Comparison of ENCODE assay signal across 1 cellular context in the genomic region with DNA sequence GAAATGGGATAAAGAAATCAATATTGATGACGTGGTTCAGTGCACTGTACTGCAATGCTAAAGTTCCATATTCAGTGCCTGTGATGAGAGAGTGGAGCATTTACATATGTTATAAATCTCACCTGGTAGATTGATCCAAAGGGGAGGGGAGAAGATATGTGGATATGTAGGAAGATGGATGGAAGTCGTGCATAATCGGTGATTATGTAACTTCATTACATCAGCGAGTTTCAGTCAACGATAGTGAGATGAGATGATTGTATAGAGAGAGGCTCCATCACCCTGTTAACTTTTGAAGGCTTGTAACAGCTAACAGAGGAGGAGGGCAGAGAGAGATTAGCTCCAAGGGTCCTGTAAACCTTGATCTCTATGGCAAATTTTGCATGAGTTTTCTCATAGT.
TF ChIP-seq lines count a peak whose summit lies in the region.

No MANE protein-coding gene starts in this region.

TF ChIP-seq in GM23338, 12 proteins besides CTCF, POLR2A, EP300 and RAD21:
- TF ChIP-seq, protein P1, sequence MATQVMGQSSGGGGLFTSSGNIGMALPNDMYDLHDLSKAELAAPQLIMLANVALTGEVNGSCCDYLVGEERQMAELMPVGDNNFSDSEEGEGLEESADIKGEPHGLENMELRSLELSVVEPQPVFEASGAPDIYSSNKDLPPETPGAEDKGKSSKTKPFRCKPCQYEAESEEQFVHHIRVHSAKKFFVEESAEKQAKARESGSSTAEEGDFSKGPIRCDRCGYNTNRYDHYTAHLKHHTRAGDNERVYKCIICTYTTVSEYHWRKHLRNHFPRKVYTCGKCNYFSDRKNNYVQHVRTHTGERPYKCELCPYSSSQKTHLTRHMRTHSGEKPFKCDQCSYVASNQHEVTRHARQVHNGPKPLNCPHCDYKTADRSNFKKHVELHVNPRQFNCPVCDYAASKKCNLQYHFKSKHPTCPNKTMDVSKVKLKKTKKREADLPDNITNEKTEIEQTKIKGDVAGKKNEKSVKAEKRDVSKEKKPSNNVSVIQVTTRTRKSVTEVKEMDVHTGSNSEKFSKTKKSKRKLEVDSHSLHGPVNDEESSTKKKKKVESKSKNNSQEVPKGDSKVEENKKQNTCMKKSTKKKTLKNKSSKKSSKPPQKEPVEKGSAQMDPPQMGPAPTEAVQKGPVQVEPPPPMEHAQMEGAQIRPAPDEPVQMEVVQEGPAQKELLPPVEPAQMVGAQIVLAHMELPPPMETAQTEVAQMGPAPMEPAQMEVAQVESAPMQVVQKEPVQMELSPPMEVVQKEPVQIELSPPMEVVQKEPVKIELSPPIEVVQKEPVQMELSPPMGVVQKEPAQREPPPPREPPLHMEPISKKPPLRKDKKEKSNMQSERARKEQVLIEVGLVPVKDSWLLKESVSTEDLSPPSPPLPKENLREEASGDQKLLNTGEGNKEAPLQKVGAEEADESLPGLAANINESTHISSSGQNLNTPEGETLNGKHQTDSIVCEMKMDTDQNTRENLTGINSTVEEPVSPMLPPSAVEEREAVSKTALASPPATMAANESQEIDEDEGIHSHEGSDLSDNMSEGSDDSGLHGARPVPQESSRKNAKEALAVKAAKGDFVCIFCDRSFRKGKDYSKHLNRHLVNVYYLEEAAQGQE (IDR thresholded peaks at IDR 0.05; ENCODE audit: unreplicated experiment) = no peak
- TF ChIP-seq ZNF331 (CRISPR knock-in tag; IDR thresholded peaks at IDR 0.05; ENCODE audit: low read depth) (no peak), STAT1 (IDR thresholded peaks at IDR 0.05; ENCODE audit: unreplicated experiment) (no peak), JUNB (IDR thresholded peaks at IDR 0.05; ENCODE audit: unreplicated experiment) (no peak), EZH2phosphoT487 (IDR thresholded peaks at IDR 0.05; ENCODE audit: unreplicated experiment) (no peak), EZH2 (IDR thresholded peaks at IDR 0.05; ENCODE audit: low read depth, unreplicated experiment) (no peak), CREB1 (CRISPR knock-in tag; IDR thresholded peaks at IDR 0.05; ENCODE audit: low read depth) (no peak), ZNF114 (CRISPR knock-in tag; IDR thresholded peaks at IDR 0.05) (no peak), POLR2AphosphoS5 (IDR thresholded peaks at IDR 0.05; ENCODE audit: low read depth) (no peak), NANOG (IDR thresholded peaks at IDR 0.05; ENCODE audit: borderline replicate concordance) (no peak)
- TF ChIP-seq, protein P2, sequence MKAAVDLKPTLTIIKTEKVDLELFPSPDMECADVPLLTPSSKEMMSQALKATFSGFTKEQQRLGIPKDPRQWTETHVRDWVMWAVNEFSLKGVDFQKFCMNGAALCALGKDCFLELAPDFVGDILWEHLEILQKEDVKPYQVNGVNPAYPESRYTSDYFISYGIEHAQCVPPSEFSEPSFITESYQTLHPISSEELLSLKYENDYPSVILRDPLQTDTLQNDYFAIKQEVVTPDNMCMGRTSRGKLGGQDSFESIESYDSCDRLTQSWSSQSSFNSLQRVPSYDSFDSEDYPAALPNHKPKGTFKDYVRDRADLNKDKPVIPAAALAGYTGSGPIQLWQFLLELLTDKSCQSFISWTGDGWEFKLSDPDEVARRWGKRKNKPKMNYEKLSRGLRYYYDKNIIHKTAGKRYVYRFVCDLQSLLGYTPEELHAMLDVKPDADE (IDR thresholded peaks at IDR 0.05) = no peak
- TF ChIP-seq, protein P3, sequence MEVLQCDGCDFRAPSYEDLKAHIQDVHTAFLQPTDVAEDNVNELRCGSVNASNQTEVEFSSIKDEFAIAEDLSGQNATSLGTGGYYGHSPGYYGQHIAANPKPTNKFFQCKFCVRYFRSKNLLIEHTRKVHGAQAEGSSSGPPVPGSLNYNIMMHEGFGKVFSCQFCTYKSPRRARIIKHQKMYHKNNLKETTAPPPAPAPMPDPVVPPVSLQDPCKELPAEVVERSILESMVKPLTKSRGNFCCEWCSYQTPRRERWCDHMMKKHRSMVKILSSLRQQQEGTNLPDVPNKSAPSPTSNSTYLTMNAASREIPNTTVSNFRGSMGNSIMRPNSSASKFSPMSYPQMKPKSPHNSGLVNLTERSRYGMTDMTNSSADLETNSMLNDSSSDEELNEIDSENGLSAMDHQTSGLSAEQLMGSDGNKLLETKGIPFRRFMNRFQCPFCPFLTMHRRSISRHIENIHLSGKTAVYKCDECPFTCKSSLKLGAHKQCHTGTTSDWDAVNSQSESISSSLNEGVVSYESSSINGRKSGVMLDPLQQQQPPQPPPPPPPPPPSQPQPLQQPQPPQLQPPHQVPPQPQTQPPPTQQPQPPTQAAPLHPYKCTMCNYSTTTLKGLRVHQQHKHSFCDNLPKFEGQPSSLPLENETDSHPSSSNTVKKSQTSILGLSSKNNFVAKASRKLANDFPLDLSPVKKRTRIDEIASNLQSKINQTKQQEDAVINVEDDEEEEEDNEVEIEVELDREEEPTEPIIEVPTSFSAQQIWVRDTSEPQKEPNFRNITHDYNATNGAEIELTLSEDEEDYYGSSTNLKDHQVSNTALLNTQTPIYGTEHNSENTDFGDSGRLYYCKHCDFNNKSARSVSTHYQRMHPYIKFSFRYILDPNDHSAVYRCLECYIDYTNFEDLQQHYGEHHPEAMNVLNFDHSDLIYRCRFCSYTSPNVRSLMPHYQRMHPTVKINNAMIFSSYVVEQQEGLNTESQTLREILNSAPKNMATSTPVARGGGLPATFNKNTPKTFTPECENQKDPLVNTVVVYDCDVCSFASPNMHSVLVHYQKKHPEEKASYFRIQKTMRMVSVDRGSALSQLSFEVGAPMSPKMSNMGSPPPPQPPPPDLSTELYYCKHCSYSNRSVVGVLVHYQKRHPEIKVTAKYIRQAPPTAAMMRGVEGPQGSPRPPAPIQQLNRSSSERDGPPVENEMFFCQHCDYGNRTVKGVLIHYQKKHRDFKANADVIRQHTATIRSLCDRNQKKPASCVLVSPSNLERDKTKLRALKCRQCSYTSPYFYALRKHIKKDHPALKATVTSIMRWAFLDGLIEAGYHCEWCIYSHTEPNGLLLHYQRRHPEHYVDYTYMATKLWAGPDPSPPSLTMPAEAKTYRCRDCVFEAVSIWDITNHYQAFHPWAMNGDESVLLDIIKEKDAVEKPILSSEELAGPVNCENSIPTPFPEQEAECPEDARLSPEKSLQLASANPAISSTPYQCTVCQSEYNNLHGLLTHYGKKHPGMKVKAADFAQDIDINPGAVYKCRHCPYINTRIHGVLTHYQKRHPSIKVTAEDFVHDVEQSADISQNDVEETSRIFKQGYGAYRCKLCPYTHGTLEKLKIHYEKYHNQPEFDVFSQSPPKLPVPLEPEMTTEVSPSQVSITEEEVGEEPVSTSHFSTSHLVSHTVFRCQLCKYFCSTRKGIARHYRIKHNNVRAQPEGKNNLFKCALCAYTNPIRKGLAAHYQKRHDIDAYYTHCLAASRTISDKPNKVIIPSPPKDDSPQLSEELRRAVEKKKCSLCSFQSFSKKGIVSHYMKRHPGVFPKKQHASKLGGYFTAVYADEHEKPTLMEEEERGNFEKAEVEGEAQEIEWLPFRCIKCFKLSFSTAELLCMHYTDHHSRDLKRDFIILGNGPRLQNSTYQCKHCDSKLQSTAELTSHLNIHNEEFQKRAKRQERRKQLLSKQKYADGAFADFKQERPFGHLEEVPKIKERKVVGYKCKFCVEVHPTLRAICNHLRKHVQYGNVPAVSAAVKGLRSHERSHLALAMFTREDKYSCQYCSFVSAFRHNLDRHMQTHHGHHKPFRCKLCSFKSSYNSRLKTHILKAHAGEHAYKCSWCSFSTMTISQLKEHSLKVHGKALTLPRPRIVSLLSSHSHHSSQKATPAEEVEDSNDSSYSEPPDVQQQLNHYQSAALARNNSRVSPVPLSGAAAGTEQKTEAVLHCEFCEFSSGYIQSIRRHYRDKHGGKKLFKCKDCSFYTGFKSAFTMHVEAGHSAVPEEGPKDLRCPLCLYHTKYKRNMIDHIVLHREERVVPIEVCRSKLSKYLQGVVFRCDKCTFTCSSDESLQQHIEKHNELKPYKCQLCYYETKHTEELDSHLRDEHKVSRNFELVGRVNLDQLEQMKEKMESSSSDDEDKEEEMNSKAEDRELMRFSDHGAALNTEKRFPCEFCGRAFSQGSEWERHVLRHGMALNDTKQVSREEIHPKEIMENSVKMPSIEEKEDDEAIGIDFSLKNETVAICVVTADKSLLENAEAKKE (CRISPR knock-in tag; IDR thresholded peaks at IDR 0.05) = no peak
TF ChIP-seq in GM23338: peak in this region for 0.
